ENCODE assay signal across 1 cellular context in genomic region chr1:2268285-2269056, GRCh38.
TF ChIP-seq lines count a peak whose summit lies in the region.

No MANE protein-coding gene starts in this region.

TF ChIP-seq in GM23338, 12 proteins besides CTCF, POLR2A, EP300 and RAD21 (continued from another document):
- TF ChIP-seq NANOG (IDR thresholded peaks at IDR 0.05; ENCODE audit: borderline replicate concordance): no peak
- no peak for TF ChIP-seq ETS1 (IDR thresholded peaks at IDR 0.05)
- TF ChIP-seq POLR2AphosphoS5 (IDR thresholded peaks at IDR 0.05; ENCODE audit: low read depth): no peak
TF ChIP-seq in GM23338: peak in this region for 0.
